In the genomic region with DNA sequence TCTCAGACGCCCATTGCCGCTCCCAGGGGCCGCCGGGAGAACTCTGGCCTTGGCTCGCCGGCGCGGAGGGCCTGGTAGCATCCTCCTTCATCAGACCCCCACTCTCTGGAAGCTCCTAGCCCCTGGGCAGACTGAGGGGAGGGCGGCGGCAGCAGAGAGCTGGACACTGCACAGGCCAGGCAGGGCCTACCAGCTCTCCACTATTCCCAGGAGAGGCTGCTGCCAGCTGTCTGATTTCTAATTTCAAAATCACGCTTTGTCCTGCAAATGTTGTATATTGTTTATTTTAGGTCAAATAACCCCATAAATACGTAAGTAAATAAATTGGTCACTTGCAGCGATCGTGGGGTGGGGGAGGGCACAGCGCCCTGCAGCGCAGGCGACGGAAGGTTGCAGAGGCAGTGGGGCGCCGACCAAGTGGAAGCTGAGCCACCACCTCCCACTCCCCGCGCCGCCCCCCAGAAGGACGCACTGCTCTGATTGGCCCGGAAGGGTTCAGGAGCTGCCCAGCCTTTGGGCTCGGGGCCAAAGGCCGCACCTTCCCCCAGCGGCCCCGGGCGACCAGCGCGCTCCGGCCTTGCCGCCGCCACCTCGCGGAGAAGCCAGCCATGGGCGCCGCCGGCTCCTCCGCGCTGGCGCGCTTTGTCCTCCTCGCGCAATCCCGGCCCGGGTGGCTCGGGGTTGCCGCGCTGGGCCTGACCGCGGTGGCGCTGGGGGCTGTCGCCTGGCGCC, we compare ENCODE assay signal across 9 cellular contexts. TPM values are rescaled to one million over a fixed set of nuclear protein-coding genes. Genes with fewer than 3 reads are reported as not detected.
DNase-seq lines count a peak whose midpoint lies in the region; ATAC-seq and TF ChIP-seq lines count a peak whose summit lies in the region.
"Had no signal": no experiment of that assay in that cellular context is flagged by ENCODE, and none has a peak within 500 bp of the region (broad histone marks: within the 10 kb centered on the region; RNA-seq: fewer than 3 reads in every experiment).

A gene (plus strand): TSS at position 577 of the 732 bp plus-strand sequence. CDS start 32 bp downstream, at position 609.

- peak; percentile 91 for DNase-seq in DMS53 (lab: John Stamatoyannopoulos, UW)
- peak; percentile 51 for DNase-seq in LHCN-M2 (ENCODE audit: low read depth)
- DNase-seq in RWPE2 (ENCODE audit: low spot score), result no peak
- DNase-seq in esophagus muscularis mucosa (ENCODE audit: extremely low spot score), result no peak
- peak; percentile 83 to 88 (median 84) for DNase-seq in mucosa of descending colon
- peak; percentile 89 for DNase-seq in upper lobe of right lung
- DNase-seq in superior temporal gyrus (ENCODE audit: extremely low spot score), result no peak

- WGBS in esophagus muscularis mucosa, result 3% methylated on average over 6 of the region's 56 CpGs

- no peak within 1 kb of the TSS for H3K27ac ChIP-seq in RWPE2 (ENCODE audit: poor library complexity, severe bottlenecking)
- H3K27ac ChIP-seq in esophagus muscularis mucosa (replicated peaks in 1 of 4), result peak within 1 kb of the TSS; percentile 64 to 74 (median 70)
- peak within 1 kb of the TSS; percentile 60 for H3K27ac ChIP-seq in upper lobe of right lung

- TF ChIP-seq POLR2A in esophagus muscularis mucosa (IDR thresholded peaks at IDR 0.05; ENCODE audit: low read depth), result no peak

- TF ChIP-seq CTCF in RWPE2 (IDR thresholded peaks at IDR 0.05; ENCODE audit: poor library complexity, severe bottlenecking) (no peak), esophagus muscularis mucosa (IDR thresholded peaks at IDR 0.05) (peak in 2 of 3 experiments; percentile 30 to 41), mucosa of descending colon (IDR thresholded peaks at IDR 0.05) (no peak), upper lobe of right lung (IDR thresholded peaks at IDR 0.05) (peak; percentile 22)

- ATAC-seq in GM21515 (IDR thresholded peaks at IDR 0.05; ENCODE audit: unreplicated experiment) (peak; percentile 88), RWPE2 (ENCODE audit: low read depth) (peak; percentile 62), mucosa of descending colon (peak; percentile 83), upper lobe of right lung (peak; percentile 83)

- H3K4me1 ChIP-seq in RWPE2 (ENCODE audit: insufficient read depth, poor library complexity, severe bottlenecking), result no peaks in the 10 kb centered on the region
- peaks cover 26 to 48% (median 44%) of the 10 kb centered on the region in 4 donors for H3K4me1 ChIP-seq in esophagus muscularis mucosa
- H3K4me1 ChIP-seq in mucosa of descending colon (ENCODE audit: low read depth), result peaks cover 6% of the 10 kb centered on the region
- peaks cover 31% of the 10 kb centered on the region for H3K4me1 ChIP-seq in upper lobe of right lung

- intact Hi-C loops in esophagus muscularis mucosa (cut with DNase I), result no loop called here
- intact Hi-C loops in mucosa of descending colon (cut with DNase I, micrococcal nuclease), result no loop called here
- intact Hi-C loops in upper lobe of right lung (cut with DNase I), result no loop called here

- TF ChIP-seq EP300 in esophagus muscularis mucosa (IDR thresholded peaks at IDR 0.05), result no peak

- H3K36me3 ChIP-seq in RWPE2 (ENCODE audit: low read depth) (no peaks in the 10 kb centered on the region), esophagus muscularis mucosa (peaks cover 0 to 35% (median 19%) of the 10 kb centered on the region in 4 donors), mucosa of descending colon (ENCODE audit: low read depth) (no peaks in the 10 kb centered on the region), upper lobe of right lung (peaks cover 28% of the 10 kb centered on the region)

- H3K4me3 ChIP-seq in RWPE2 (ENCODE audit: severe bottlenecking), result peak within 1 kb of the TSS; percentile 45
- peak within 1 kb of the TSS; percentile 59 to 74 (median 68) for H3K4me3 ChIP-seq in esophagus muscularis mucosa
- H3K4me3 ChIP-seq in mucosa of descending colon, result peak within 1 kb of the TSS; percentile 4
- peak within 1 kb of the TSS; percentile 49 for H3K4me3 ChIP-seq in upper lobe of right lung

- H3K9me3 ChIP-seq in RWPE2 (ENCODE audit: severe bottlenecking) (no peaks in the 10 kb centered on the region), esophagus muscularis mucosa (no peaks in the 10 kb centered on the region), mucosa of descending colon (no peaks in the 10 kb centered on the region), upper lobe of right lung (no peaks in the 10 kb centered on the region)

- H3K27me3 ChIP-seq in RWPE2 (ENCODE audit: insufficient read depth, poor library complexity, severe bottlenecking), result no peaks in the 10 kb centered on the region
- H3K27me3 ChIP-seq in esophagus muscularis mucosa, result no peaks in the 10 kb centered on the region
- H3K27me3 ChIP-seq in upper lobe of right lung, result no peaks in the 10 kb centered on the region

RNA-seq across cellular contexts. Expression of the gene that starts here (rescaled TPM):
- total RNA-seq in LHCN-M2 (2014; rRNA removed) (0.34 and 2.5 TPM in 2 replicates), esophagus muscularis mucosa (1 to 10 TPM; 4.2 to 6.6 (median 5.1) TPM), mucosa of descending colon (10 to 100 TPM; 22.7 to 47.2 (median 34.7) TPM), upper lobe of right lung (25.2 TPM)
- polyA plus RNA-seq in LHCN-M2 (2012), result 0.50 TPM
- total RNA-seq: T-helper 2 cell treated with Interferon-gamma antibody and Interleukin-4, amounts not matched to agents 100 ng/mL and 5 ng/mL, for 36 hours had no signal

Comparison
In these comparisons a context has a peak if more than half of its experiments do, and no peak if none do; other contexts are left out.
1. DNase-seq: peak in DMS53 (single experiment), LHCN-M2 (single experiment), mucosa of descending colon (3 of 3) and upper lobe of right lung (single experiment); none in RWPE2 (single experiment), esophagus muscularis mucosa (single experiment) and superior temporal gyrus (single experiment).
2. H3K4me3 ChIP-seq: peak in every context shown above with its lines; median percentile 68 in esophagus muscularis mucosa; 49 in upper lobe of right lung; 45 in RWPE2; 4 in mucosa of descending colon.
3. CTCF ChIP-seq: peak in esophagus muscularis mucosa (2 of 3) and upper lobe of right lung (single experiment); none in RWPE2 (single experiment) and mucosa of descending colon (single experiment).
4. Peak in every context shown above with its lines, with median percentiles within 50 percentile points of each other: ATAC-seq.